1 cellular context compared by ENCODE assay signal in the genomic region with DNA sequence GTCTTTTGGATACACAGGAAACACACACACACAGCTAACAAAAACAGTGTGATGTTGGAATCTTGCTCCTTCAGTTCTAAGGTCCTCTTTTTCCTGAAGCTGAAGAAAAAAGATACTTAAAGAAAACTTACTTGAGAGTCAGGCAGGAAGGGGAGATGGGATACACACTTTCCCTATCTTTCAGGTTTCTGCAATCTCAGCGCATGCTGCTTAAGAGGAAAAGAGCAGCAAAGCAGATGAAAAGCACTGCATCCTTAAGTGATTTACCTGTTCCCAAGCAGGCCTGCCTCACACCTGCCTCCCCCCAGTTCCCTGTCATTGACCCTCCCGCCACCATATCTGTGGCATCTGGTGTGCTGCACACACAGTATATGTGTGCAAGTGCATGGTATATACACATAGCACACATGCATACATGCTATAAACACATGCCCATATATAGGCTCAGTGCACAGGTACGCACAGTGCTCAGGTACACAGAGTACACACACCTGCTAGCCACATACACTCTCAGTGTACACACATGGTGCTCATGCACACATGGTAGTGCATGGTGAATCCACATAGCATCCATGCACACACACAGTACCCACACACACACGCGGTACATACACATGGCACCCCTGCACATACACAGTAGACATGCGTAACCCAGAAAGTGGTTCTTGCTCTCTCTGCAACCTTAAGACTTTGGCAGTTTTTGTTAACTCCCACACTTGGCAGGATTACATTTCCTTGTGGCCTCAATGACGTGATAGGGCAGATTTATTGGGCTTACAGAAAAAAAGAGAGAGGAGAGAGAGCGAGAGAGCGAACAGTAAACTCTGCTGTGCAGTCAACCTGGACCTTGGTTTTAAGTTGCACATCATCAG.
TF ChIP-seq lines count a peak whose summit lies in the region.

No MANE protein-coding gene starts in this region.

TF ChIP-seq in K562, 482 proteins besides CTCF, POLR2A, EP300 and RAD21 (continued from another document):
- TF ChIP-seq NR2C2 (CRISPR knock-in tag; IDR thresholded peaks at IDR 0.05), result no peak; the same call in 1 of the 2 replicates
- TF ChIP-seq NR2C2 (tag; IDR thresholded peaks at IDR 0.05), result peak; percentile 1; the same call in 1 of the 2 replicates
- TF ChIP-seq ZNF316 (IDR thresholded peaks at IDR 0.05), result 0 out of 2 replicates have a peak, but pooled peaks have one; percentile 14
- 0 out of 2 replicates have a peak, but pooled peaks have one; percentile 35 for TF ChIP-seq SP1 (CRISPR knock-in tag; IDR thresholded peaks at IDR 0.05)
- peak; percentile 26; the same call in 1 of the 2 replicates for TF ChIP-seq CTBP1 (IDR thresholded peaks at IDR 0.05; ENCODE audit: borderline replicate concordance)
- 0 out of 2 replicates have a peak, but pooled peaks have one; percentile 9 for TF ChIP-seq ZNF445 (CRISPR knock-in tag; IDR thresholded peaks at IDR 0.05; ENCODE audit: low read depth)
- TF ChIP-seq ZNF232 (CRISPR knock-in tag; IDR thresholded peaks at IDR 0.05), result no peak
- TF ChIP-seq, protein P1, sequence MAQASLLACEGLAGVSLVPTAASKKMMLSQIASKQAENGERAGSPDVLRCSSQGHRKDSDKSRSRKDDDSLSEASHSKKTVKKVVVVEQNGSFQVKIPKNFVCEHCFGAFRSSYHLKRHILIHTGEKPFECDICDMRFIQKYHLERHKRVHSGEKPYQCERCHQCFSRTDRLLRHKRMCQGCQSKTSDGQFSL (CRISPR knock-in tag; IDR thresholded peaks at IDR 0.05), result no peak
- TF ChIP-seq, protein P1 (tag; IDR thresholded peaks at IDR 0.05), result 0 out of 4 replicates have a peak, but pooled peaks of 1 of the 2 experiments have one; percentile 17
- TF ChIP-seq SRF (CRISPR knock-in tag; IDR thresholded peaks at IDR 0.05), result 0 out of 4 replicates have a peak, but pooled peaks of 1 of the 2 experiments have one; percentile 58
- 0 out of 2 replicates have a peak, but pooled peaks have one; percentile 26 for TF ChIP-seq ZNF57 (CRISPR knock-in tag; IDR thresholded peaks at IDR 0.05)
- TF ChIP-seq NFRKB (IDR thresholded peaks at IDR 0.05; ENCODE audit: low read depth), result no peak
- TF ChIP-seq TEAD2 (tag; IDR thresholded peaks at IDR 0.05), result no peak
- TF ChIP-seq RCOR1 (IDR thresholded peaks at IDR 0.05; ENCODE audit: borderline replicate concordance in 1 of 2, low read depth in 2 of 2, low read length in 2 of 2), result 0 out of 4 replicates have a peak, but pooled peaks of 1 of the 2 experiments have one; percentile 15
- TF ChIP-seq ELF4 (CRISPR knock-in tag; IDR thresholded peaks at IDR 0.05), result 0 out of 2 replicates have a peak, but pooled peaks have one; percentile 40
- no peak for TF ChIP-seq ELF2 (CRISPR knock-in tag; IDR thresholded peaks at IDR 0.05)
- TF ChIP-seq MEIS2 (IDR thresholded peaks at IDR 0.05; ENCODE audit: partially characterized antibody), result peak; percentile 36
- TF ChIP-seq TCF3 (CRISPR knock-in tag; IDR thresholded peaks at IDR 0.05), result no peak
- peak; percentile 71; the same call in 1 of the 2 replicates for TF ChIP-seq E2F3 (CRISPR knock-in tag; IDR thresholded peaks at IDR 0.05)
- TF ChIP-seq PHTF2 (CRISPR knock-in tag; IDR thresholded peaks at IDR 0.05), result 0 out of 2 replicates have a peak, but pooled peaks have one; percentile 53
- peak in 1 of 2 experiments; percentile 68; a peak in 1 of 4 replicates for TF ChIP-seq KDM1A (IDR thresholded peaks at IDR 0.05)
- 0 out of 2 replicates have a peak, but pooled peaks have one; percentile 32 for TF ChIP-seq ZBTB17 (CRISPR knock-in tag; IDR thresholded peaks at IDR 0.05)
- TF ChIP-seq ZNF695 (CRISPR knock-in tag; IDR thresholded peaks at IDR 0.05), result no peak
- no peak for TF ChIP-seq COPS2 (conservative IDR thresholded peaks at IDR 0.05)
- TF ChIP-seq DEAF1 (CRISPR knock-in tag; IDR thresholded peaks at IDR 0.05), result 0 out of 2 replicates have a peak, but pooled peaks have one; percentile 10
- TF ChIP-seq, protein P2, sequence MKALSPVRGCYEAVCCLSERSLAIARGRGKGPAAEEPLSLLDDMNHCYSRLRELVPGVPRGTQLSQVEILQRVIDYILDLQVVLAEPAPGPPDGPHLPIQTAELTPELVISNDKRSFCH (CRISPR knock-in tag; IDR thresholded peaks at IDR 0.05), result no peak
- TF ChIP-seq, protein P2 (tag; IDR thresholded peaks at IDR 0.05), result 0 out of 2 replicates have a peak, but pooled peaks have one; percentile 70
- TF ChIP-seq CREM (IDR thresholded peaks at IDR 0.05; ENCODE audit: low read depth), result 0 out of 2 replicates have a peak, but pooled peaks have one; percentile 32
- no peak for TF ChIP-seq PBX2 (CRISPR knock-in tag; IDR thresholded peaks at IDR 0.05; ENCODE audit: low read depth)
- peak; percentile 47; the same call in 1 of the 2 replicates for TF ChIP-seq PBX2 (tag; conservative IDR thresholded peaks at IDR 0.05; ENCODE audit: low read depth)
- TF ChIP-seq, protein P3, sequence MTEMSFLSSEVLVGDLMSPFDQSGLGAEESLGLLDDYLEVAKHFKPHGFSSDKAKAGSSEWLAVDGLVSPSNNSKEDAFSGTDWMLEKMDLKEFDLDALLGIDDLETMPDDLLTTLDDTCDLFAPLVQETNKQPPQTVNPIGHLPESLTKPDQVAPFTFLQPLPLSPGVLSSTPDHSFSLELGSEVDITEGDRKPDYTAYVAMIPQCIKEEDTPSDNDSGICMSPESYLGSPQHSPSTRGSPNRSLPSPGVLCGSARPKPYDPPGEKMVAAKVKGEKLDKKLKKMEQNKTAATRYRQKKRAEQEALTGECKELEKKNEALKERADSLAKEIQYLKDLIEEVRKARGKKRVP (CRISPR knock-in tag; IDR thresholded peaks at IDR 0.05), result no peak
- TF ChIP-seq ZNF76 (CRISPR knock-in tag; IDR thresholded peaks at IDR 0.05; ENCODE audit: borderline replicate concordance), result 0 out of 2 replicates have a peak, but pooled peaks have one; percentile 9
- TF ChIP-seq, protein P4, sequence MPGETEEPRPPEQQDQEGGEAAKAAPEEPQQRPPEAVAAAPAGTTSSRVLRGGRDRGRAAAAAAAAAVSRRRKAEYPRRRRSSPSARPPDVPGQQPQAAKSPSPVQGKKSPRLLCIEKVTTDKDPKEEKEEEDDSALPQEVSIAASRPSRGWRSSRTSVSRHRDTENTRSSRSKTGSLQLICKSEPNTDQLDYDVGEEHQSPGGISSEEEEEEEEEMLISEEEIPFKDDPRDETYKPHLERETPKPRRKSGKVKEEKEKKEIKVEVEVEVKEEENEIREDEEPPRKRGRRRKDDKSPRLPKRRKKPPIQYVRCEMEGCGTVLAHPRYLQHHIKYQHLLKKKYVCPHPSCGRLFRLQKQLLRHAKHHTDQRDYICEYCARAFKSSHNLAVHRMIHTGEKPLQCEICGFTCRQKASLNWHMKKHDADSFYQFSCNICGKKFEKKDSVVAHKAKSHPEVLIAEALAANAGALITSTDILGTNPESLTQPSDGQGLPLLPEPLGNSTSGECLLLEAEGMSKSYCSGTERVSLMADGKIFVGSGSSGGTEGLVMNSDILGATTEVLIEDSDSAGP (CRISPR knock-in tag; IDR thresholded peaks at IDR 0.05), result 0 out of 2 replicates have a peak, but pooled peaks have one; percentile 44
- TF ChIP-seq MBD2 (IDR thresholded peaks at IDR 0.05; ENCODE audit: borderline replicate concordance, low read depth), result no peak
- TF ChIP-seq TSC22D4 (tag; IDR thresholded peaks at IDR 0.05), result no peak
- TF ChIP-seq MAX (CRISPR knock-in tag; IDR thresholded peaks at IDR 0.05), result peak; percentile 77
